In the genomic region with DNA sequence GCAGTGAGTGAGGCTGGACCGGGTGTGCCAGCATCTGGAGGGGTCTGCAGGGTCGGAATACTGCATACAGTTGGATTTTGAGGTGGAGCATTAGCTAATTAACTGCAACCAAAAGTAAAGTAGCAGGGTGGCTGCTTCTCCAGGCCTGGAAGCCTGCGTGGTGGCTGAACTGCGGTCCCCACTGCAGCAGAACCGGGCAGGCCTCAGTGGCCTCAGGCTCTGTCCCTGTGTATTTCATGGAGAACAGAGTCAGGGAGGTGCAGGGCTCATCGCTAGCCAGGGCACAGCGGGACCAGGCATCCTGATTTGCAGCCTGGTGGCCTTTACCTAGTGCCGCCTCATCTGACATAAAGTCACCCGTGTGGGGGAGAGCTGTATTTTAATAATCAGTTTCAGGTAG, we compare ENCODE assay signal across 16 cellular contexts.
DNase-seq lines count a peak whose midpoint lies in the region; ATAC-seq and TF ChIP-seq lines count a peak whose summit lies in the region.
"Had no signal": no experiment of that assay in that cellular context is flagged by ENCODE, and none has a peak within 500 bp of the region (broad histone marks: within the 10 kb centered on the region; RNA-seq: fewer than 3 reads in every experiment).

No MANE protein-coding gene starts in this region.

- intact Hi-C loops in CD4-positive, alpha-beta T cell (cut with DNase I, micrococcal nuclease) = no loop called here
- intact Hi-C loops in IMR-90 (cut with micrococcal nuclease) = loop anchor here (10.0 kb wide), 1 partner anchor 218 kb away; no protein-coding TSS in a partner anchor

- POLR2A ChIA-PET in CD4-positive, alpha-beta T cell (lab: Charles Lee) = no interaction called here
- POLR2A ChIA-PET in IMR-90 (lab: Charles Lee; ENCODE audit: unreplicated experiment) = no interaction called here

- no peak overlapping the region for H2BK5ac ChIP-seq in IMR-90 (ENCODE audit: low read depth, low read length, poor library complexity, severe bottlenecking)

- no peak for TF ChIP-seq POLR2A in IMR-90 (IDR thresholded peaks at IDR 0.05; ENCODE audit: low read depth, low read length)

- H3K4me1 ChIP-seq in IMR-90 (ENCODE audit: control insufficient read depth, insufficient read depth, low read length) = peaks cover 14% of the 10 kb centered on the region

- DNase-seq in activated T-cell treated with anti-CD3 and anti-CD28 coated beads, Interleukin-2, amount 50 U/mL, for 24 hours = no peak
- DNase-seq in activated T-cell treated with anti-CD3 and anti-CD28 coated beads, Interleukin-2, amount 50 U/mL, for 4 hours = no peak
- DNase-seq in CD4-positive, alpha-beta T cell = no peak
- DNase-seq in IMR-90 (no peak), neural crest cell (ENCODE audit: low read depth, low spot score) (no peak), NCI-H1092 (lab: John Stamatoyannopoulos, UW) (no peak)
- DNase-seq: BE2C, Kasumi-1, NCI-H1417, NCI-H1694 treated with DMSO at 0.1 percent for 48 hours, NCI-H2081 treated with DMSO at 0.1 percent for 48 hours, NCI-H446, NCI-H526, Peyer's patch had no signal

- no peak overlapping the region for H3K23ac ChIP-seq in IMR-90 (ENCODE audit: low read depth, low read length)

- in situ Hi-C loops in IMR-90 (cut with MboI; ENCODE audit: low sequenced_read_pairs) = no loop called here

- H3K56ac ChIP-seq in IMR-90 (ENCODE audit: extremely low read depth, insufficient read depth, low read length) = no peak overlapping the region

- H3K18ac ChIP-seq in IMR-90 (ENCODE audit: low read depth, low read length) = no peak overlapping the region

- H3K4me2 ChIP-seq in IMR-90 (ENCODE audit: low read depth, low read length) = no peak overlapping the region

- no peak overlapping the region for H2AFZ ChIP-seq in IMR-90 (replicated peaks; ENCODE audit: low read length, poor library complexity)

- H3K27me3 Mint-ChIP-seq in activated T-cell treated with anti-CD3 and anti-CD28 coated beads, Interleukin-2, amount 50 U/mL, for 24 hours = no peaks in the 10 kb centered on the region
- no peaks in the 10 kb centered on the region for H3K27me3 Mint-ChIP-seq in activated T-cell treated with anti-CD3 and anti-CD28 coated beads, Interleukin-2, amount 50 U/mL, for 4 hours (ENCODE audit: low read depth)
- H3K27me3 Mint-ChIP-seq in CD4-positive, alpha-beta T cell = no peaks in the 10 kb centered on the region
- no peaks in the 10 kb centered on the region for H3K27me3 Mint-ChIP-seq in neural crest cell (ENCODE audit: low read depth)
- H3K27me3 Mint-ChIP-seq: IgD-negative memory B cell had no signal

- 100% methylated on average over 3 of the region's 9 CpGs; no CpG with 5 or more reads in 1 of the 2 experiments for WGBS in IMR-90 (ENCODE audit: extremely low coverage in 2 of 2, insufficient read length in 1 of 2), 2 experiments

- H2AK9ac ChIP-seq in IMR-90 (replicated peaks; ENCODE audit: low read depth, low read length, poor library complexity) = no peak overlapping the region

- H2BK15ac ChIP-seq in IMR-90 (ENCODE audit: low read depth, low read length) = 0 out of 3 replicates have a peak overlapping the region, but pooled peaks have one; percentile 1

- no peaks in the 10 kb centered on the region for H3K27me3 ChIP-seq in CD4-positive, alpha-beta T cell (ENCODE audit: control insufficient read depth, insufficient read depth, low read length)
- H3K27me3 ChIP-seq in IMR-90 (ENCODE audit: control insufficient read depth, insufficient read depth, low read length) = no peaks in the 10 kb centered on the region
- H3K27me3 ChIP-seq: BE2C, Peyer's patch had no signal

- BruUV-seq in IMR-90 (replicated peaks; lab: Mats Ljungman, UMichigan) = no TSS peak

- H2BK120ac ChIP-seq in IMR-90 (ENCODE audit: low read depth, low read length) = no peak overlapping the region

- H3K36me3 ChIP-seq in IMR-90 (ENCODE audit: control insufficient read depth, insufficient read depth, low read length) = no peaks in the 10 kb centered on the region
- H3K36me3 ChIP-seq: BE2C, Peyer's patch had no signal

- H3K9me3 Mint-ChIP-seq in activated T-cell treated with anti-CD3 and anti-CD28 coated beads, Interleukin-2, amount 50 U/mL, for 24 hours = no peaks in the 10 kb centered on the region
- H3K9me3 Mint-ChIP-seq in activated T-cell treated with anti-CD3 and anti-CD28 coated beads, Interleukin-2, amount 50 U/mL, for 4 hours = no peaks in the 10 kb centered on the region
- H3K9me3 Mint-ChIP-seq in CD4-positive, alpha-beta T cell = no peaks in the 10 kb centered on the region
- no peaks in the 10 kb centered on the region for H3K9me3 Mint-ChIP-seq in neural crest cell
- H3K9me3 Mint-ChIP-seq: IgD-negative memory B cell had no signal

- H2AK5ac ChIP-seq in IMR-90 (ENCODE audit: low read depth, low read length) = peak overlapping the region; percentile 68; the same call in 1 of the 2 replicates

- no peak overlapping the region for H3K4me3 Mint-ChIP-seq in activated T-cell treated with anti-CD3 and anti-CD28 coated beads, Interleukin-2, amount 50 U/mL, for 24 hours
- no peak overlapping the region for H3K4me3 Mint-ChIP-seq in activated T-cell treated with anti-CD3 and anti-CD28 coated beads, Interleukin-2, amount 50 U/mL, for 4 hours
- H3K4me3 Mint-ChIP-seq in CD4-positive, alpha-beta T cell = no peak overlapping the region
- no peak overlapping the region for H3K4me3 Mint-ChIP-seq in neural crest cell
- H3K4me3 Mint-ChIP-seq: IgD-negative memory B cell had no signal

- H3K9me3 ChIP-seq in CD4-positive, alpha-beta T cell (ENCODE audit: control insufficient read depth, low read length) = no peaks in the 10 kb centered on the region
- no peaks in the 10 kb centered on the region for H3K9me3 ChIP-seq in IMR-90 (ENCODE audit: control insufficient read depth, insufficient read depth, low read length)
- H3K9me3 ChIP-seq: BE2C, Peyer's patch had no signal

- H4K91ac ChIP-seq in IMR-90 (ENCODE audit: insufficient read depth, low read depth, low read length) = no peak overlapping the region

- peak overlapping the region; percentile 13; the same call in 1 of the 2 replicates for H3K4ac ChIP-seq in IMR-90 (ENCODE audit: low read depth, low read length)

- no peak overlapping the region for H3K14ac ChIP-seq in IMR-90 (replicated peaks; ENCODE audit: low read depth, low read length)

- peaks cover 6% of the 10 kb centered on the region for H3K36me3 Mint-ChIP-seq in activated T-cell treated with anti-CD3 and anti-CD28 coated beads, Interleukin-2, amount 50 U/mL, for 24 hours (ENCODE audit: low read depth)
- H3K36me3 Mint-ChIP-seq in activated T-cell treated with anti-CD3 and anti-CD28 coated beads, Interleukin-2, amount 50 U/mL, for 4 hours (ENCODE audit: insufficient read depth) = peaks cover 3% of the 10 kb centered on the region
- H3K36me3 Mint-ChIP-seq in CD4-positive, alpha-beta T cell (ENCODE audit: low read depth) = peaks cover 2% of the 10 kb centered on the region
- H3K36me3 Mint-ChIP-seq in neural crest cell (ENCODE audit: low read depth) = no peaks in the 10 kb centered on the region

- H2BK20ac ChIP-seq in IMR-90 (ENCODE audit: low read depth, low read length) = no peak overlapping the region

- peaks cover 28 to 83% of the 10 kb centered on the region in 2 experiments for H3K79me1 ChIP-seq in IMR-90 (ENCODE audit: low read depth in 1 of 2, low read length in 2 of 2)

- TF ChIP-seq RAD21 in IMR-90 (IDR thresholded peaks at IDR 0.05; ENCODE audit: low read length) = no peak

- peaks cover 17% of the 10 kb centered on the region for H3K9me1 ChIP-seq in IMR-90 (ENCODE audit: insufficient read depth, low read length)

- 0 out of 4 replicates have a peak overlapping the region, but pooled peaks of 1 of the 2 experiments have one; percentile 7 for H4K8ac ChIP-seq in IMR-90 (ENCODE audit: low read depth in 2 of 2, low read length in 2 of 2)

- ATAC-seq in activated T-cell treated with anti-CD3 and anti-CD28 coated beads, Interleukin-2, amount 50 U/mL, for 4 hours = no peak
- no peak for ATAC-seq in CD4-positive, alpha-beta T cell (ENCODE audit: poor library complexity)
- no peak for ATAC-seq in IMR-90 (ENCODE audit: low read depth)
- ATAC-seq in HG02970 (IDR thresholded peaks at IDR 0.05; ENCODE audit: low FRiP score, unreplicated experiment) = no peak

- no peak for TF ChIP-seq CTCF in CD4-positive, alpha-beta T cell (IDR thresholded peaks at IDR 0.05)
- TF ChIP-seq CTCF in IMR-90 (conservative IDR thresholded peaks at IDR 0.05; ENCODE audit: low read depth, low read length) (no peak), neural crest cell (conservative IDR thresholded peaks at IDR 0.05) (no peak)

- H3K4me1 Mint-ChIP-seq in activated T-cell treated with anti-CD3 and anti-CD28 coated beads, Interleukin-2, amount 50 U/mL, for 24 hours (ENCODE audit: low read depth) = peaks cover 66% of the 10 kb centered on the region
- peaks cover 65% of the 10 kb centered on the region for H3K4me1 Mint-ChIP-seq in activated T-cell treated with anti-CD3 and anti-CD28 coated beads, Interleukin-2, amount 50 U/mL, for 4 hours (ENCODE audit: low read depth)
- peaks cover 65% of the 10 kb centered on the region for H3K4me1 Mint-ChIP-seq in CD4-positive, alpha-beta T cell (ENCODE audit: low read depth)
- peaks cover 58% of the 10 kb centered on the region for H3K4me1 Mint-ChIP-seq in neural crest cell

- dilution Hi-C loops in IMR-90 (cut with HindIII; ENCODE audit: low sequenced_read_pairs, unreplicated experiment) = no loop called here

- no peak overlapping the region for H3K27ac ChIP-seq in CD4-positive, alpha-beta T cell (ENCODE audit: low read depth, low read length)
- H3K27ac ChIP-seq in IMR-90 (ENCODE audit: insufficient read depth, low read length) = no peak overlapping the region
- H3K27ac ChIP-seq: Peyer's patch had no signal

- no peak overlapping the region for H3K4me3 ChIP-seq in IMR-90 (ENCODE audit: insufficient read depth, low read depth, low read length)
- H3K4me3 ChIP-seq: Peyer's patch had no signal

- H4K20me1 ChIP-seq in IMR-90 (ENCODE audit: insufficient read depth, low read length) = no peaks in the 10 kb centered on the region

- H3K9ac ChIP-seq in IMR-90 (ENCODE audit: low read depth, low read length) = no peak overlapping the region

- H3K27ac Mint-ChIP-seq in activated T-cell treated with anti-CD3 and anti-CD28 coated beads, Interleukin-2, amount 50 U/mL, for 24 hours = peak overlapping the region; percentile 52
- peak overlapping the region; percentile 91 for H3K27ac Mint-ChIP-seq in CD4-positive, alpha-beta T cell
- peak overlapping the region; percentile 76 for H3K27ac Mint-ChIP-seq in neural crest cell (ENCODE audit: unreplicated experiment)
- H3K27ac Mint-ChIP-seq: IgD-negative memory B cell had no signal

- no peak overlapping the region for H4K5ac ChIP-seq in IMR-90 (ENCODE audit: low read depth, low read length)

- CTCF ChIA-PET in CD4-positive, alpha-beta T cell (lab: Charles Lee) = interaction anchor here (0.8 kb wide), 1 partner anchor 101 kb away, joined by 3 read pairs; no protein-coding TSS in a partner anchor
- CTCF ChIA-PET in IMR-90 (lab: Yijun Ruan, JAX) = interaction anchor here (0.7 kb wide), 1 partner anchor 53 kb away, joined by 3 read pairs; no protein-coding TSS in a partner anchor

TF ChIP-seq in IMR-90, 13 proteins besides CTCF, POLR2A, EP300 and RAD21 (continues in another document):
- TF ChIP-seq FOS (IDR thresholded peaks at IDR 0.05; ENCODE audit: low read depth, low read length) (no peak), MAZ (IDR thresholded peaks at IDR 0.05; ENCODE audit: borderline replicate concordance, low read depth, low read length) (no peak), MXI1 (IDR thresholded peaks at IDR 0.05; ENCODE audit: borderline replicate concordance, low read depth, low read length) (no peak), RCOR1 (IDR thresholded peaks at IDR 0.05; ENCODE audit: insufficient replicate concordance, low read length) (no peak)
